In the genomic region with DNA sequence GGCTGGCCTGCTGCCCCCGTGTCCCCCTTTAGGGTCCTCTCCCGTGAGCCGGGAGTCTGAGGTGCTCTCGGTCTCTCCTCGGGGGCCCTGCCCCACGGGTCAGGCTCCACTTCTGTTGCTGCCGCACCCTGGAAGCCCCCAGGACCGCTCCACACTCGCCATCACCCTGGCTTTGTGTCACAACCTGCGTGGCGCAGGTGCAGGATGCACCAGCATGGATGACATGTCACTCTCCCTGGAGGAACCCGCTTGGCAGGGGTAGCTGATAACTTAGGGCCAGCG, we compare ENCODE assay signal across 18 cellular contexts. TPM values are rescaled to one million over a fixed set of nuclear protein-coding genes. Genes with fewer than 3 reads are reported as not detected.
DNase-seq lines count a peak whose midpoint lies in the region; ATAC-seq and TF ChIP-seq lines count a peak whose summit lies in the region.
"Had no signal": no experiment of that assay in that cellular context is flagged by ENCODE, and none has a peak within 500 bp of the region (broad histone marks: within the 10 kb centered on the region; RNA-seq: fewer than 3 reads in every experiment).

No MANE protein-coding gene starts in this region.

- TF ChIP-seq CTCF in foreskin keratinocyte (conservative IDR thresholded peaks at IDR 0.05) = no peak
- no peak for TF ChIP-seq CTCF in spleen (IDR thresholded peaks at IDR 0.05 in 8 of 11, conservative IDR thresholded peaks at IDR 0.05 in 3 of 11)
- TF ChIP-seq CTCF in uterus (IDR thresholded peaks at IDR 0.05) = no peak

- H3K36me3 ChIP-seq in BLaER1 treated with 17β-estradiol and CSF1 and Interleukin-3, amounts not matched to agents 10 nM and 100 nM = no peaks in the 10 kb centered on the region
- H3K36me3 ChIP-seq in spleen (no peaks in the 10 kb centered on the region), uterus (no peaks in the 10 kb centered on the region)
- H3K36me3 ChIP-seq: Peyer's patch had no signal

- no peaks in the 10 kb centered on the region for H3K9me3 ChIP-seq in BLaER1 treated with 17β-estradiol and CSF1 and Interleukin-3, amounts not matched to agents 10 nM and 100 nM (replicated peaks in 1 of 11)
- H3K9me3 ChIP-seq in spleen (no peaks in the 10 kb centered on the region), uterus (no peaks in the 10 kb centered on the region)
- H3K9me3 ChIP-seq: Peyer's patch had no signal

- peaks cover 0 to 30% (median 0%) of the 10 kb centered on the region in 11 experiments; a peak in 5 of 22 replicates for H4K20me1 ChIP-seq in BLaER1 treated with 17β-estradiol and CSF1 and Interleukin-3, amounts not matched to agents 10 nM and 100 nM

- peak overlapping the region; percentile 79 to 95 (median 90) for H3K4me2 ChIP-seq in BLaER1 treated with 17β-estradiol and CSF1 and Interleukin-3, amounts not matched to agents 10 nM and 100 nM
- H3K4me2 ChIP-seq: KMS-11 had no signal

- ATAC-seq in foreskin keratinocyte = no peak
- no peak for ATAC-seq in HG03439 (IDR thresholded peaks at IDR 0.05; ENCODE audit: unreplicated experiment)
- no peak for ATAC-seq in HG03378 (IDR thresholded peaks at IDR 0.05; ENCODE audit: unreplicated experiment)
- ATAC-seq: HCT116 had no signal

- DNase-seq in foreskin keratinocyte (no peak), spleen (peak; percentile 61), D341Med (ENCODE audit: low spot score) (no peak), uterus (no peak)
- DNase-seq: DMS 273 treated with DMSO at 0.1 percent for 48 hours, GDM1, NCI-H1048, NCI-H146, NCI-H2081 treated with DMSO at 0.1 percent for 48 hours, NCI-H510A treated with DMSO at 0.1 percent for 48 hours, SHP77 had no signal

- H3K27me3 ChIP-seq in BLaER1 treated with 17β-estradiol and CSF1 and Interleukin-3, amounts not matched to agents 10 nM and 100 nM = peaks cover 0 to 6% (median 0%) of the 10 kb centered on the region in 11 experiments; a peak in 2 of 22 replicates
- H3K27me3 ChIP-seq in foreskin keratinocyte = no peaks in the 10 kb centered on the region
- peaks cover 0 to 14% (median 0%) of the 10 kb centered on the region in 7 donors for H3K27me3 ChIP-seq in spleen (replicated peaks in 1 of 7)
- H3K27me3 ChIP-seq in uterus = no peaks in the 10 kb centered on the region
- H3K27me3 ChIP-seq: Peyer's patch had no signal

- peak overlapping the region in 6 of 11 experiments; percentile 25 to 79 (median 58); a peak in 9 of 22 replicates for H3K27ac ChIP-seq in BLaER1 treated with 17β-estradiol and CSF1 and Interleukin-3, amounts not matched to agents 10 nM and 100 nM
- H3K27ac ChIP-seq in angular gyrus (ENCODE audit: low read depth, low read length) = peak overlapping the region; percentile 67
- H3K27ac ChIP-seq in foreskin keratinocyte = peak overlapping the region; percentile 89
- H3K27ac ChIP-seq in spleen = no peak overlapping the region
- H3K27ac ChIP-seq in uterus = no peak overlapping the region
- H3K27ac ChIP-seq: KMS-11, Peyer's patch had no signal

- peaks cover 60 to 70% (median 66%) of the 10 kb centered on the region in 10 experiments for H3K4me1 ChIP-seq in BLaER1 treated with 17β-estradiol and CSF1 and Interleukin-3, amounts not matched to agents 10 nM and 100 nM
- H3K4me1 ChIP-seq in foreskin keratinocyte = peaks cover 33% of the 10 kb centered on the region
- H3K4me1 ChIP-seq in spleen = peaks cover 0 to 15% (median 4%) of the 10 kb centered on the region in 6 donors
- H3K4me1 ChIP-seq in uterus = no peaks in the 10 kb centered on the region

- intact Hi-C loops in spleen (cut with DNase I; ENCODE audit: low total_unique reads) (no loop called here), uterus (cut with DNase I; ENCODE audit: low total_unique reads) (no loop called here)

- peak overlapping the region in 6 of 11 experiments; percentile 25 to 60 (median 51); a peak in 9 of 22 replicates for H3K9ac ChIP-seq in BLaER1 treated with 17β-estradiol and CSF1 and Interleukin-3, amounts not matched to agents 10 nM and 100 nM
- H3K9ac ChIP-seq: KMS-11 had no signal

- no peak overlapping the region; a peak in 2 of 20 replicates for H3K4me3 ChIP-seq in BLaER1 treated with 17β-estradiol and CSF1 and Interleukin-3, amounts not matched to agents 10 nM and 100 nM
- H3K4me3 ChIP-seq in spleen (no peak overlapping the region), uterus (no peak overlapping the region)
- H3K4me3 ChIP-seq: Peyer's patch had no signal

- TF ChIP-seq POLR2A in spleen (IDR thresholded peaks at IDR 0.05) (no peak), uterus (IDR thresholded peaks at IDR 0.05) (no peak)

- WGBS in spleen, 5 donors = 81 to 87% (median 85%) methylated on average over 11 to 13 of the region's 13 CpGs

RNA-seq across cellular contexts. Expression of gene ARHGEF4, which starts 10.8 kb away (rescaled TPM):
- total RNA-seq in foreskin keratinocyte = 22.5 and 22.9 TPM in 2 replicates
- polyA plus RNA-seq in foreskin keratinocyte = 13.8 and 14.1 TPM in 2 replicates
- under 1 TPM in 5 of 7 donors, not detected in 2; 0.30 to 0.88 (median 0.43) TPM for total RNA-seq in spleen
- polyA plus RNA-seq in spleen = under 1 TPM; 0.19 to 0.52 (median 0.50) TPM
- total RNA-seq in uterus = 10 to 100 TPM in 2 of 4 donors, 1 to 10 TPM in 2; 1.8 to 26.2 (median 9.6) TPM

Comparison
In these comparisons a context has a peak if more than half of its experiments do, and no peak if none do; other contexts are left out.
1. H3K27ac ChIP-seq: peak in BLaER1 treated with 17β-estradiol and CSF1 and Interleukin-3, amounts not matched to agents 10 nM and 100 nM (6 of 11), angular gyrus (single experiment) and foreskin keratinocyte (single experiment); none in spleen (0 of 8) and uterus (0 of 2).